Comparison of ENCODE assay signal across 16 cellular contexts in the genomic region with DNA sequence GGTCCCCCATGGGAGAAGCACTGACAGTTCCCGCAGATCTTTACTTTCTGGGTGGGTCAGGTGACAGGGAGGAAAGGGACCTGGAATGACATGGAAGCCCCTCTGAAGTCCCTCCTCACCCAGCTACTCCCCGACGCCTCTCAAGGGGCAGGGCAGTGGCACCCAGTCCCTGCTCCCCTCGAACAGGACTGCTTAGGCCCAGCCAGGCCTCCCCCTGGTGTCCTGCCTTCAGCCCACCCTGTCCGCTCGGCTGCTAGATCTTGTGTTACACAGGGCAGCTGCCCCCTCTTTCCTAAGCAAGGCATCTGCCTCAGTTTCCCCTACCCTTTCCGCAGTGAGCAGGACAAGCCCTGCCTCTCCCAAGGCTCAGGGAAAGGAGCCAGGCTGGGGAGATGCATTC.
DNase-seq lines count a peak whose midpoint lies in the region; ATAC-seq and TF ChIP-seq lines count a peak whose summit lies in the region.
"Had no signal": no experiment of that assay in that cellular context is flagged by ENCODE, and none has a peak within 500 bp of the region (broad histone marks: within the 10 kb centered on the region; RNA-seq: fewer than 3 reads in every experiment).

No MANE protein-coding gene starts in this region.

- no peak overlapping the region for H3K4me3 ChIP-seq in mesendoderm (ENCODE audit: low read length)
- H3K4me3 ChIP-seq: A549, GM23248 had no signal

- H3K27ac Mint-ChIP-seq in chondrocyte (ENCODE audit: unreplicated experiment): no peak overlapping the region
- H3K27ac Mint-ChIP-seq: CD4-positive, alpha-beta T cell had no signal

- no peaks in the 10 kb centered on the region for H3K9me3 Mint-ChIP-seq in chondrocyte (ENCODE audit: low read depth)
- H3K9me3 Mint-ChIP-seq: CD4-positive, alpha-beta T cell had no signal

- no peak overlapping the region for H3K23ac ChIP-seq in mesendoderm (ENCODE audit: low read length)

- no peak for TF ChIP-seq CTCF in chondrocyte (IDR thresholded peaks at IDR 0.05)

- no peak overlapping the region for H3K4ac ChIP-seq in mesendoderm (ENCODE audit: low read depth, low read length)

- H4K5ac ChIP-seq in mesendoderm (ENCODE audit: low read length): no peak overlapping the region

- no peaks in the 10 kb centered on the region for H3K27me3 ChIP-seq in mesendoderm (ENCODE audit: insufficient read depth, low read length, poor library complexity)

- no peaks in the 10 kb centered on the region for H3K36me3 ChIP-seq in mesendoderm (ENCODE audit: control insufficient read depth, insufficient read depth, low read length)

- no peak overlapping the region for H3K18ac ChIP-seq in mesendoderm (ENCODE audit: low read length)

- H3K4me2 ChIP-seq in mesendoderm (ENCODE audit: low read length): no peak overlapping the region
- H3K4me2 ChIP-seq: A549 had no signal

- no peak overlapping the region for H3K9ac ChIP-seq in mesendoderm (ENCODE audit: low read length)
- H3K9ac ChIP-seq: GM23248 had no signal

- H2AK5ac ChIP-seq in mesendoderm (ENCODE audit: low read length): no peak overlapping the region

- peaks cover 1% of the 10 kb centered on the region for H3K36me3 Mint-ChIP-seq in chondrocyte (ENCODE audit: low read depth)

- no peak overlapping the region for H3K27ac ChIP-seq in mesendoderm (ENCODE audit: low read depth, low read length)
- H3K27ac ChIP-seq: 22Rv1, A549, C4-2B, GM23248 had no signal

- peaks cover 2% of the 10 kb centered on the region for H3K27me3 Mint-ChIP-seq in chondrocyte (ENCODE audit: low read depth)
- H3K27me3 Mint-ChIP-seq: CD4-positive, alpha-beta T cell had no signal

- no CpG with 5 or more reads among the region's 7 CpGs for WGBS in mesendoderm (ENCODE audit: extremely low coverage, insufficient coverage, low lambda C conversion rate)

- H2BK120ac ChIP-seq in mesendoderm (ENCODE audit: low read depth, low read length): no peak overlapping the region

- H4K8ac ChIP-seq in mesendoderm (ENCODE audit: low read depth, low read length): no peak overlapping the region

- no peaks in the 10 kb centered on the region for H3K4me1 Mint-ChIP-seq in chondrocyte (ENCODE audit: low read depth)

- H2BK15ac ChIP-seq in mesendoderm (replicated peaks; ENCODE audit: low read depth): no peak overlapping the region

- H3K56ac ChIP-seq in mesendoderm (ENCODE audit: low read length): peak overlapping the region; percentile 31

- H3K4me3 Mint-ChIP-seq in chondrocyte (ENCODE audit: unreplicated experiment): no peak overlapping the region
- H3K4me3 Mint-ChIP-seq: CD4-positive, alpha-beta T cell had no signal

- intact Hi-C loops in sciatic nerve (cut with DNase I): no loop called here

- no peak for ATAC-seq in activated CD4-positive, CD25-positive, alpha-beta regulatory T cell treated with anti-CD3 and anti-CD28 coated beads, Interleukin-2, amount 50 U/mL, for 24 hours
- ATAC-seq in sciatic nerve: no peak
- ATAC-seq: A549 had no signal

- no peaks in the 10 kb centered on the region for H3K79me1 ChIP-seq in mesendoderm (ENCODE audit: low read length)

- peak; percentile 21 for DNase-seq in activated CD4-positive, CD25-positive, alpha-beta regulatory T cell treated with anti-CD3 and anti-CD28 coated beads, Interleukin-2, amount 50 U/mL, for 72 hours
- peak; percentile 79 for DNase-seq in chondrocyte (ENCODE audit: low spot score)
- DNase-seq in mesendoderm: no peak
- peak; percentile 44 for DNase-seq in sciatic nerve (ENCODE audit: low spot score)
- DNase-seq in NCI-H510A (lab: John Stamatoyannopoulos, UW): no peak
- no peak for DNase-seq in HUDEP-2 (lab: John Stamatoyannopoulos, UW; ENCODE audit: unreplicated experiment in 76 of 76)
- DNase-seq in UCSD-AML1 (lab: John Stamatoyannopoulos, UW; ENCODE audit: unreplicated experiment): no peak
- DNase-seq: AML-193; Caco-2; CD4-positive, alpha-beta T cell; GM23248; HCEC 1CT had no signal

- no peak overlapping the region for H2BK5ac ChIP-seq in mesendoderm (ENCODE audit: low read length)

- no peaks in the 10 kb centered on the region for H3K79me2 ChIP-seq in mesendoderm (ENCODE audit: control insufficient read depth, insufficient read depth, low read length)

- H3K4me1 ChIP-seq in mesendoderm (ENCODE audit: control insufficient read depth, low read depth, low read length): peaks cover 2% of the 10 kb centered on the region

Comparison
In these comparisons a context has a peak if more than half of its experiments do, and no peak if none do; other contexts are left out.
1. DNase-seq: peak in activated CD4-positive, CD25-positive, alpha-beta regulatory T cell treated with anti-CD3 and anti-CD28 coated beads, Interleukin-2, amount 50 U/mL, for 72 hours (single experiment), chondrocyte (single experiment) and sciatic nerve (single experiment); none in mesendoderm (single experiment), NCI-H510A (single experiment), HUDEP-2 (0 of 76) and UCSD-AML1 (single experiment).